ENCODE assay signal across 12 cellular contexts in genomic region chr12:22282283-22282682, GRCh38. TPM values are rescaled to one million over a fixed set of nuclear protein-coding genes. Genes with fewer than 3 reads are reported as not detected.
DNase-seq lines count a peak whose midpoint lies in the region; ATAC-seq and TF ChIP-seq lines count a peak whose summit lies in the region.
"Had no signal": no experiment of that assay in that cellular context is flagged by ENCODE, and none has a peak within 500 bp of the region (broad histone marks: within the 10 kb centered on the region; RNA-seq: fewer than 3 reads in every experiment).

No MANE protein-coding gene starts in this region.

- DNase-seq in A172 (ENCODE audit: low spot score) (peak; percentile 78), RPMI7951 (ENCODE audit: low read depth) (peak; percentile 81), esophagus squamous epithelium (lab: John Stamatoyannopoulos, UW) (no peak), myocyte (ENCODE audit: low read depth) (peak; percentile 47), retina (no peak)
- DNase-seq in stimulated activated naive CD4-positive, alpha-beta T cell (lab: John Stamatoyannopoulos, UW): no peak
- DNase-seq: 8988T; activated CD8-positive, alpha-beta memory T cell treated with anti-CD3 and anti-CD28 coated beads, Interleukin-2, amount 10 ng/mL, durations not matched to agents 7 days and 5 days; endodermal cell; natural killer cell had no signal

- peak overlapping the region; percentile 48 to 85 (median 66) for H3K27ac ChIP-seq in esophagus squamous epithelium

- H3K36me3 ChIP-seq in esophagus squamous epithelium: no peaks in the 10 kb centered on the region

- no peak for TF ChIP-seq CTCF in esophagus squamous epithelium (IDR thresholded peaks at IDR 0.05)

- H3K27me3 ChIP-seq in esophagus squamous epithelium: no peaks in the 10 kb centered on the region

- intact Hi-C loops in esophagus squamous epithelium (cut with DNase I): no loop called here

- TF ChIP-seq POLR2A in esophagus squamous epithelium (IDR thresholded peaks at IDR 0.05): no peak

- H3K4me1 ChIP-seq in esophagus squamous epithelium: peaks cover 0 to 44% (median 20%) of the 10 kb centered on the region in 3 donors

- peak overlapping the region in 1 of 4 donors; percentile 47 for H3K4me3 ChIP-seq in esophagus squamous epithelium

- ATAC-seq in HG03342 (IDR thresholded peaks at IDR 0.05; ENCODE audit: unreplicated experiment) (no peak), GM18519 (IDR thresholded peaks at IDR 0.05; ENCODE audit: low FRiP score, unreplicated experiment) (no peak)
- ATAC-seq: activated CD8-positive, alpha-beta memory T cell treated with anti-CD3 and anti-CD28 coated beads, Interleukin-2, amount 10 ng/mL, durations not matched to agents 7 days and 5 days; natural killer cell had no signal

- WGBS in esophagus squamous epithelium, 2 donors: 44 to 45% methylated on average over 6 of the region's 6 CpGs

- H3K9me3 ChIP-seq in esophagus squamous epithelium: no peaks in the 10 kb centered on the region

RNA-seq across cellular contexts. Expression of gene ST8SIA1, which starts 52.2 kb away (rescaled TPM):
- 0.34 TPM in 1 of 2 replicates, not detected in the other for total RNA-seq in A172 (2014; rRNA removed; shearing (Covaris generic))
- total RNA-seq in RPMI7951 (2014; rRNA removed; shearing (Covaris generic)): 1.7 and 2.6 TPM in 2 replicates
- total RNA-seq in esophagus squamous epithelium (1 to 10 TPM in 2 of 4 donors, under 1 TPM in 2; 0.38 to 5.3 (median 1.0) TPM), myocyte (1.6 and 5.6 TPM in 2 replicates)
- 0.87 TPM for polyA plus RNA-seq in myocyte (2012)

Comparison
In these comparisons a context has a peak if more than half of its experiments do, and no peak if none do; other contexts are left out.
1. DNase-seq: peak in A172 (single experiment), RPMI7951 (single experiment) and myocyte (single experiment); none in esophagus squamous epithelium (single experiment), retina (single experiment) and stimulated activated naive CD4-positive, alpha-beta T cell (0 of 6).